ENCODE assay signal across 19 cellular contexts in the genomic region with DNA sequence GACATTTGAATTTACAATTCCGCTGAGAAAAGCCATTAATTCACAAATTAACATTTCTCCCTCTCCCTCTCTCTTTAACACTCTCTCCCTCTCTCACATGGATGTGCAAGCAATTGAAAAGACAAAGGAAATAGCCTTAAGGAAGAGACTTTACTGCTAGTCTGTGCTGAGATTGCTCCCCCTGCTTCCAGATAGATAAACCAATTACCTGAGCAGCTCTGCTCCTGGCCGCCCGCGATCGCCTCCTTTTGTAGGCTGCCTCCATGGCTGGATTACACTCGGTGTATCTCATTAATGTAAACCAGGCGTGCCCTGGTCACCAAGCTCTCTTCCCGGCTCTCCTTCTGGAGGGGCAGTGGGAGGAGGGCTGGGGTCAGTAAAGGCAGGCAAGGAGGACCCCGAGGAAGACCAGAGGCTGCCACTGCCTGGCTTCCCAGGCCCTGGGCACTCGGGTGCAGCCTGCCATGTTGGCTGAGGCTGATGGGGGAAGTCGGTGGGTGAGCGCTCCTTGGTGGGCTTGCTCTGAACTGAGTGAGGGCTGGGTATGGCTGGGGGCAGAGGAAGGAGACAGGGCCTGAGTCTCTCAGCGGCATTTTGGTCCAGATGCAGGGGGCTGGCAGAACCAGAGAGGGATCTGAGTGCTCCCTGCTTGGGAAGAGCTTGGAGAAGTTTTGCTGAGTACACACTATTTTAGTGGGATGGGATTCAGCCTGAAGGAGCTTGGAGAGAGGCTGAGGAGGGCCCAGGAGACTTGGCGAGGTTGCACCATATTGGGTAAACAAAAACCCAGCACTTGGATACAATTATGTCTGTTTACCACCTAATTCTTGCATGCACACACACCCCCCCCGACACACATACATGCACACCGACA. TPM values are rescaled to one million over a fixed set of nuclear protein-coding genes. Genes with fewer than 3 reads are reported as not detected.
"Had no signal": no experiment of that assay in that cellular context is flagged by ENCODE, and none has a peak within 500 bp of the region (broad histone marks: within the 10 kb centered on the region; RNA-seq: fewer than 3 reads in every experiment).

No MANE protein-coding gene starts in this region.

- H3K4me1 Mint-ChIP-seq: activated CD8-positive, alpha-beta memory T cell treated with anti-CD3 and anti-CD28 coated beads, Interleukin-2, amount 10 ng/mL, durations not matched to agents 7 days and 5 days; activated naive CD8-positive, alpha-beta T cell treated with anti-CD3 and anti-CD28 coated beads, Interleukin-2, amount 50 U/mL, for 24 hours; stimulated activated effector memory CD8-positive, alpha-beta T cell treated with anti-CD3 and anti-CD28 coated beads, Interleukin-12 subunit alpha, Interleukin-12 subunit beta, amount 100 ng/mL, for 72 hours had no signal

- H3K27ac ChIP-seq: heart left ventricle, parathyroid adenoma, tibial artery had no signal

- H3K9me3 Mint-ChIP-seq: activated naive CD8-positive, alpha-beta T cell treated with anti-CD3 and anti-CD28 coated beads, Interleukin-2, amount 50 U/mL, for 24 hours; activated T-cell treated with anti-CD3 and anti-CD28 coated beads, Interleukin-2, amount 50 U/mL, for 24 hours; mesothelial cell of epicardium; stimulated activated effector memory CD8-positive, alpha-beta T cell treated with anti-CD3 and anti-CD28 coated beads, Interleukin-12 subunit alpha, Interleukin-12 subunit beta, amount 100 ng/mL, for 72 hours; T-helper 2 cell treated with Interferon-gamma antibody and Interleukin-4, amounts not matched to agents 5 μg/mL and 100 μg/mL, for 36 hours had no signal

- H3K36me3 Mint-ChIP-seq: activated CD8-positive, alpha-beta memory T cell treated with anti-CD3 and anti-CD28 coated beads, Interleukin-2, amount 10 ng/mL, durations not matched to agents 7 days and 5 days; mesothelial cell of epicardium; stimulated activated effector memory CD8-positive, alpha-beta T cell treated with anti-CD3 and anti-CD28 coated beads, Interleukin-12 subunit alpha, Interleukin-12 subunit beta, amount 100 ng/mL, for 72 hours had no signal

- H3K4me2 ChIP-seq: smooth muscle cell had no signal

- H3K4me3 Mint-ChIP-seq: activated CD8-positive, alpha-beta memory T cell treated with anti-CD3 and anti-CD28 coated beads, Interleukin-2, amount 10 ng/mL, durations not matched to agents 7 days and 5 days; activated naive CD8-positive, alpha-beta T cell treated with anti-CD3 and anti-CD28 coated beads, Interleukin-2, amount 50 U/mL, for 24 hours; activated T-cell treated with anti-CD3 and anti-CD28 coated beads, Interleukin-2, amount 50 U/mL, for 24 hours; mesothelial cell of epicardium; stimulated activated effector memory CD8-positive, alpha-beta T cell treated with anti-CD3 and anti-CD28 coated beads, Interleukin-12 subunit alpha, Interleukin-12 subunit beta, amount 100 ng/mL, for 72 hours; T-helper 2 cell treated with Interferon-gamma antibody and Interleukin-4, amounts not matched to agents 5 μg/mL and 100 μg/mL, for 36 hours had no signal

- H3K4me3 ChIP-seq: heart left ventricle, smooth muscle cell, tibial artery had no signal

- H3K4me1 ChIP-seq: heart left ventricle, tibial artery had no signal

- H3K9ac ChIP-seq: parathyroid adenoma had no signal

- H2AFZ ChIP-seq: parathyroid adenoma had no signal

- H3K36me3 ChIP-seq: heart left ventricle, tibial artery had no signal

- H3K27ac Mint-ChIP-seq: activated CD8-positive, alpha-beta memory T cell treated with anti-CD3 and anti-CD28 coated beads, Interleukin-2, amount 10 ng/mL, durations not matched to agents 7 days and 5 days; activated naive CD8-positive, alpha-beta T cell treated with anti-CD3 and anti-CD28 coated beads, Interleukin-2, amount 50 U/mL, for 24 hours; activated T-cell treated with anti-CD3 and anti-CD28 coated beads, Interleukin-2, amount 50 U/mL, for 24 hours; mesothelial cell of epicardium; stimulated activated effector memory CD8-positive, alpha-beta T cell treated with anti-CD3 and anti-CD28 coated beads, Interleukin-12 subunit alpha, Interleukin-12 subunit beta, amount 100 ng/mL, for 72 hours; T-helper 2 cell treated with Interferon-gamma antibody and Interleukin-4, amounts not matched to agents 5 μg/mL and 100 μg/mL, for 36 hours had no signal

- H3K9me3 ChIP-seq: heart left ventricle, tibial artery had no signal

- H3K79me2 ChIP-seq: parathyroid adenoma had no signal

- DNase-seq: activated CD4-positive, alpha-beta T cell treated with anti-CD3 and anti-CD28 coated beads, Interleukin-2, amount 50 U/mL, for 48 hours; activated CD4-positive, CD25-positive, alpha-beta regulatory T cell treated with anti-CD3 and anti-CD28 coated beads, Interleukin-2, amount 50 U/mL, for 72 hours; activated CD8-positive, alpha-beta memory T cell treated with anti-CD3 and anti-CD28 coated beads, Interleukin-2, amount 10 ng/mL, durations not matched to agents 7 days and 5 days; activated naive CD8-positive, alpha-beta T cell treated with anti-CD3 and anti-CD28 coated beads, Interleukin-2, amount 50 U/mL, for 24 hours; activated T-cell treated with anti-CD3 and anti-CD28 coated beads, Interleukin-2, amount 50 U/mL, for 24 hours; heart left ventricle; SW 1271 had no signal

- ATAC-seq: activated CD8-positive, alpha-beta memory T cell treated with anti-CD3 and anti-CD28 coated beads, Interleukin-2, amount 10 ng/mL, durations not matched to agents 7 days and 5 days; activated naive CD8-positive, alpha-beta T cell treated with anti-CD3 and anti-CD28 coated beads, Interleukin-2, amount 50 U/mL, for 24 hours; heart left ventricle; stimulated activated effector memory CD8-positive, alpha-beta T cell treated with anti-CD3 and anti-CD28 coated beads, Interleukin-12 subunit alpha, Interleukin-12 subunit beta, amount 100 ng/mL, for 72 hours had no signal

RNA-seq across cellular contexts. Expression of a gene that starts 42.9 kb away (rescaled TPM):
- total RNA-seq: activated CD8-positive, alpha-beta memory T cell treated with anti-CD3 and anti-CD28 coated beads, Interleukin-2, amount 10 ng/mL, durations not matched to agents 7 days and 5 days; cardiac septum; fibroblast of lung; frontal cortex; heart left ventricle; liver; mesothelial cell of epicardium; myocyte; smooth muscle cell had no signal
- polyA plus RNA-seq: fibroblast of lung, heart left ventricle, keratinocyte, liver, smooth muscle cell had no signal
